ENCODE assay signal across 8 cellular contexts in the genomic region with DNA sequence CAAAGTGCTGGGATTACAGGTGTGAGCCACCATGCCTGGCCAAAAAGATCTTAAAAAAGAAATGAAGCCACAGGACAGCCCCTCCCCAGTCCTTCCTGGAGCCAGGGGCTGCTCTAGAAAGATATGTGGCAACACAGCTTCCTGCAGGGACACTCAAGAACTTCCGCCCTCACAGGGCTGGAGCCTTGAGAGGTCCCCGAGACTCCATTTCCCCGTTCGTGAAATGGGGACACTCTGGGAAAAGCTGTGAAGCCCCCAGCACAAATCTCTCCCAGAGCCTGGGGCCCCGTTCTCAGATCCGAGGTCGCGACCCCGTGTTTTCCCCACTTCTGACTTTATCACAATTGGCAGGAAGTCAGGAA. TPM values are rescaled to one million over a fixed set of nuclear protein-coding genes. Genes with fewer than 3 reads are reported as not detected.
DNase-seq lines count a peak whose midpoint lies in the region; ATAC-seq, FAIRE-seq and TF ChIP-seq lines count a peak whose summit lies in the region.

No MANE protein-coding gene starts in this region.

- H3K27me3 ChIP-seq in fibroblast of lung (ENCODE audit: control insufficient read depth, insufficient read depth, low read length) (no peaks in the 10 kb centered on the region), rectal smooth muscle tissue (ENCODE audit: control insufficient read depth, insufficient read depth, low read length) (no peaks in the 10 kb centered on the region)

- H3K36me3 ChIP-seq in fibroblast of lung (ENCODE audit: control insufficient read depth, insufficient read depth, low read length) (peaks cover 10% of the 10 kb centered on the region), rectal smooth muscle tissue (ENCODE audit: control insufficient read depth, insufficient read depth, low read length) (peaks cover 3% of the 10 kb centered on the region)

- FAIRE-seq in GM12891 (lab: Jason Lieb, UNC): no peak

- no peak overlapping the region for H3K4me3 ChIP-seq in fibroblast of lung (replicated peaks in 1 of 4; ENCODE audit: control extremely low read depth in 1 of 4, insufficient read depth in 1 of 4, low read depth in 3 of 4, low read length in 4 of 4)
- H3K4me3 ChIP-seq in rectal smooth muscle tissue (ENCODE audit: low read length): peak overlapping the region; percentile 8

- no peak for TF ChIP-seq CTCF in fibroblast of lung (conservative IDR thresholded peaks at IDR 0.05 in 1 of 2, IDR thresholded peaks at IDR 0.05 in 1 of 2; ENCODE audit: low read depth in 1 of 2, low read length in 2 of 2)

- H3K9me3 ChIP-seq in fibroblast of lung (ENCODE audit: control insufficient read depth, insufficient read depth, low read depth, low read length): no peaks in the 10 kb centered on the region

- H3K4me1 ChIP-seq in fibroblast of lung (ENCODE audit: control insufficient read depth, extremely low read depth, insufficient read depth, low read length): peaks cover 20% of the 10 kb centered on the region
- H3K4me1 ChIP-seq in rectal smooth muscle tissue (ENCODE audit: control insufficient read depth, insufficient read depth, low read length): peaks cover 15% of the 10 kb centered on the region

- no peak for TF ChIP-seq POLR2A in GM12891 (IDR thresholded peaks at IDR 0.05; ENCODE audit: low read depth, low read length)

- H3K9ac ChIP-seq in fibroblast of lung (ENCODE audit: insufficient read depth, low read length): no peak overlapping the region
- no peak overlapping the region for H3K9ac ChIP-seq in rectal smooth muscle tissue (ENCODE audit: low read length)

- H2AFZ ChIP-seq in fibroblast of lung (ENCODE audit: low read length): no peak overlapping the region

- ATAC-seq in GM19023 (IDR thresholded peaks at IDR 0.05; ENCODE audit: unreplicated experiment): no peak

- no peak overlapping the region for H3K4me2 ChIP-seq in fibroblast of lung (ENCODE audit: extremely low read depth, insufficient read depth, low read length)

- DNase-seq in GDM1 (lab: John Stamatoyannopoulos, UW) (peak; percentile 68), SKM-1 (lab: John Stamatoyannopoulos, UW; ENCODE audit: unreplicated experiment) (peak; percentile 53), fibroblast of lung (ENCODE audit: low read depth in 2 of 2) (no peak), GM12891 (ENCODE audit: insufficient read length, low spot score) (no peak), HK-2 (ENCODE audit: unreplicated experiment) (no peak)
- no peak for DNase-seq in effector CD4-positive, alpha-beta T cell

- H4K20me1 ChIP-seq in fibroblast of lung (ENCODE audit: control insufficient read depth, extremely low read depth, insufficient read depth, low read length): no peaks in the 10 kb centered on the region

- H3K27ac ChIP-seq in fibroblast of lung (ENCODE audit: insufficient read depth, low read length): peak overlapping the region; percentile 78
- H3K27ac ChIP-seq in rectal smooth muscle tissue (ENCODE audit: low read depth, low read length): peak overlapping the region; percentile 42

- H3K79me2 ChIP-seq in fibroblast of lung (ENCODE audit: control insufficient read depth, insufficient read depth, low read length): peaks cover 13% of the 10 kb centered on the region

TF ChIP-seq in GM12891, 5 proteins besides CTCF, POLR2A, EP300 and RAD21:
- TF ChIP-seq PAX5 (IDR thresholded peaks at IDR 0.05; ENCODE audit: insufficient read depth, low read length, severe bottlenecking) (no peak), POU2F2 (IDR thresholded peaks at IDR 0.05; ENCODE audit: low read depth, low read length) (no peak), POLR2AphosphoS5 (IDR thresholded peaks at IDR 0.05; ENCODE audit: low read depth, low read length) (no peak), TAF1 (IDR thresholded peaks at IDR 0.05; ENCODE audit: low read depth, low read length) (no peak)

RNA-seq across cellular contexts. Expression of gene GPX4, which starts 2.5 kb away (rescaled TPM):
- 428 and 430 TPM in 2 replicates for total RNA-seq in fibroblast of lung
- polyA plus RNA-seq in fibroblast of lung: 325 and 473 TPM in 2 replicates
- 392 and 625 TPM in 2 replicates for polyA plus RNA-seq in fibroblast of lung (2012)
- polyA minus RNA-seq in fibroblast of lung (ENCODE audit: low replicate concordance): 298 and 306 TPM in 2 replicates
- 472 TPM for polyA plus RNA-seq in GM12891 (2012; ENCODE audit: low read depth, missing spikeins)

RNA-seq across cellular contexts. Expression of gene POLR2E, which starts 6.1 kb away (rescaled TPM):
- 55.2 and 55.5 TPM in 2 replicates for total RNA-seq in fibroblast of lung
- 130 and 214 TPM in 2 replicates for polyA plus RNA-seq in fibroblast of lung
- polyA plus RNA-seq in fibroblast of lung (2012): 267 and 396 TPM in 2 replicates
- polyA minus RNA-seq in fibroblast of lung (ENCODE audit: low replicate concordance): 169 and 202 TPM in 2 replicates
- polyA plus RNA-seq in GM12891 (2012; ENCODE audit: low read depth, missing spikeins): 196 TPM

RNA-seq across cellular contexts. Expression of gene ARHGAP45, which starts 34.4 kb away (rescaled TPM):
- total RNA-seq in fibroblast of lung: 0.77 and 1.8 TPM in 2 replicates
- polyA plus RNA-seq in fibroblast of lung: 0.42 and 0.78 TPM in 2 replicates
- polyA plus RNA-seq in fibroblast of lung (2012): 3.3 and 7.8 TPM in 2 replicates
- 0.67 and 0.90 TPM in 2 replicates for polyA minus RNA-seq in fibroblast of lung (ENCODE audit: low replicate concordance)
- 71.9 TPM for polyA plus RNA-seq in GM12891 (2012; ENCODE audit: low read depth, missing spikeins)

Comparison
In these comparisons a context has a peak if more than half of its experiments do, and no peak if none do; other contexts are left out.
1. DNase-seq: peak in GDM1 (single experiment) and SKM-1 (single experiment); none in fibroblast of lung (0 of 2), GM12891 (single experiment), effector CD4-positive, alpha-beta T cell (single experiment) and HK-2 (single experiment).